Comparison of ENCODE assay signal across 10 cellular contexts in the genomic region with DNA sequence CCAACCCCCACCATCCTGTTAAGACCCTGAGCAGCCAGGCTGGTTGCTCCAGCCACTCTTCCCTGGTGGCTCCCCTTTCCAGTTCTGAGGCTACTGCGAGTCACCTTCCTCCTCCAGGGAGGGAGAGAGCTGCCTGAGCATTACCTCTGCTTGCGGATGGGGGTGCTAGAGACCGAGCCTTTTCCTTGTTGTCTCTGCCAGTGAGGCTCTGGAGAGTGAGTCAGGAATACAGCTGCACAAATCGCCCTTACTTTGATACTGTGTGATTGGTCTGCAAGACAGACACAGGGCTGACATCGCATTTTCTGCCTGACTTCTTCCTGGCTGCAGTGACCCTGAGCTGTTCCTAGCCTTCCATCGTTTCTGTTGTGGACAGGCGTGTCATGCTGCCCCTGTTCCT. TPM values are rescaled to one million over a fixed set of nuclear protein-coding genes. Genes with fewer than 3 reads are reported as not detected.
DNase-seq lines count a peak whose midpoint lies in the region; ATAC-seq, FAIRE-seq and TF ChIP-seq lines count a peak whose summit lies in the region.
"Had no signal": no experiment of that assay in that cellular context is flagged by ENCODE, and none has a peak within 500 bp of the region (broad histone marks: within the 10 kb centered on the region; RNA-seq: fewer than 3 reads in every experiment).

No MANE protein-coding gene starts in this region.

- no peak overlapping the region for H3K4me2 ChIP-seq in DND-41 (ENCODE audit: insufficient read depth, low read length)
- H3K4me2 ChIP-seq in HepG2 (ENCODE audit: low read depth, low read length): no peak overlapping the region

- no peaks in the 10 kb centered on the region for H3K27me3 ChIP-seq in DND-41 (ENCODE audit: insufficient read depth, low read length, poor library complexity)
- H3K27me3 ChIP-seq in colonic mucosa: no peaks in the 10 kb centered on the region
- H3K27me3 ChIP-seq in HepG2 (ENCODE audit: control insufficient read depth in 1 of 2, insufficient read depth in 2 of 2, low read length in 2 of 2): no peaks in the 10 kb centered on the region
- no peaks in the 10 kb centered on the region for H3K27me3 ChIP-seq in uterus

- BruUV-seq in HepG2 (replicated peaks; lab: Mats Ljungman, UMichigan): no TSS peak

- peak overlapping the region; percentile 18; the same call in 1 of the 2 replicates for H3K27ac ChIP-seq in DND-41 (ENCODE audit: low read length)
- peak overlapping the region; percentile 56 for H3K27ac ChIP-seq in colonic mucosa
- no peak overlapping the region for H3K27ac ChIP-seq in HepG2 (ENCODE audit: extremely low read length, insufficient read depth, low read length)
- H3K27ac ChIP-seq in uterus: no peak overlapping the region

- no peaks in the 10 kb centered on the region for H3K9me3 ChIP-seq in DND-41 (ENCODE audit: insufficient read depth, low read length, severe bottlenecking)
- no peaks in the 10 kb centered on the region for H3K9me3 ChIP-seq in colonic mucosa
- H3K9me3 ChIP-seq in HepG2 (ENCODE audit: low read length): no peaks in the 10 kb centered on the region
- H3K9me3 ChIP-seq in uterus: no peaks in the 10 kb centered on the region
- H3K9me3 ChIP-seq: HAP-1 had no signal

- H4K20me1 ChIP-seq in DND-41 (ENCODE audit: insufficient read depth, low read length) (no peaks in the 10 kb centered on the region), HepG2 (ENCODE audit: insufficient read depth, low read length) (no peaks in the 10 kb centered on the region)

- H3K4me3 ChIP-seq in DND-41 (ENCODE audit: low read depth in 1 of 2, low read length in 2 of 2) (no peak overlapping the region), colonic mucosa (no peak overlapping the region), HepG2 (replicated peaks in 1 of 3; ENCODE audit: insufficient read depth in 1 of 3, low read depth in 2 of 3, low read length in 3 of 3) (no peak overlapping the region), uterus (no peak overlapping the region)
- H3K4me3 ChIP-seq: HAP-1 had no signal

- H3K4me1 ChIP-seq in DND-41 (ENCODE audit: insufficient read depth, low read length) (peaks cover 20% of the 10 kb centered on the region), colonic mucosa (peaks cover 10% of the 10 kb centered on the region), HepG2 (ENCODE audit: insufficient read depth, low read length) (no peaks in the 10 kb centered on the region), uterus (no peaks in the 10 kb centered on the region)
- H3K4me1 ChIP-seq: HAP-1 had no signal

- intact Hi-C loops in colonic mucosa (cut with DNase I): no loop called here
- intact Hi-C loops in HepG2 (cut with micrococcal nuclease; ENCODE audit: unreplicated experiment): loop anchor here (1.0 kb wide), 1 partner anchor 228 kb away; no protein-coding TSS in a partner anchor
- intact Hi-C loops in uterus (cut with DNase I; ENCODE audit: low total_unique reads): no loop called here

- WGBS in HepG2 (ENCODE audit: low lambda C conversion rate): 27% methylated on average over 7 of the region's 7 CpGs

- POLR2A ChIA-PET in HepG2 (lab: Yijun Ruan, JAX): no interaction called here

- in situ Hi-C loops in HepG2 (cut with HindIII; ENCODE audit: extremely low pct_ligation_motif_present, low pct_unique_long_range_greater_than_20kb): no loop called here

- peak; percentile 78 for TF ChIP-seq RAD21 in HepG2 (CRISPR knock-in tag; IDR thresholded peaks at IDR 0.05)

- H2AFZ ChIP-seq in DND-41 (ENCODE audit: low read depth, low read length): no peak overlapping the region
- H2AFZ ChIP-seq in HepG2 (ENCODE audit: low read length): no peak overlapping the region

- TF ChIP-seq POLR2A in HepG2 (IDR thresholded peaks at IDR 0.05; ENCODE audit: insufficient read depth in 1 of 2, low read depth in 2 of 2, low read length in 2 of 2) (no peak), uterus (IDR thresholded peaks at IDR 0.05) (no peak)

- no peak; the same call in 2 of the 3 replicates for ATAC-seq in DND-41 (ENCODE audit: insufficient read depth, low read depth)
- ATAC-seq in HepG2: peak; percentile 98
- ATAC-seq in GM19452 (IDR thresholded peaks at IDR 0.05; ENCODE audit: unreplicated experiment): no peak
- no peak for ATAC-seq in HG02759 (IDR thresholded peaks at IDR 0.05; ENCODE audit: unreplicated experiment)
- ATAC-seq in HG03378 (IDR thresholded peaks at IDR 0.05; ENCODE audit: unreplicated experiment): no peak

- H3K79me2 ChIP-seq in DND-41 (ENCODE audit: insufficient read depth, low read length) (peaks cover 17% of the 10 kb centered on the region; the same call in 1 of the 2 replicates), HepG2 (ENCODE audit: insufficient read depth, low read length) (no peaks in the 10 kb centered on the region)

- no peak for DNase-seq in DND-41
- peak; percentile 74 for DNase-seq in NCI-H510A (lab: John Stamatoyannopoulos, UW)
- DNase-seq in colonic mucosa: peak; percentile 90
- DNase-seq in HepG2 (ENCODE audit: low spot score): peak; percentile 55
- DNase-seq in uterus: peak in 1 of 2 donors; percentile 56

- CTCF ChIA-PET in HepG2 (lab: Yijun Ruan, JAX; ENCODE audit: low intra/inter-chr PET ratio, low total read pairs): interaction anchor here (1.4 to 1.8 kb wide), 2 partner anchors 228 to 237 kb away, joined by 9 to 12 read pairs; no protein-coding TSS in a partner anchor

- H3K9ac ChIP-seq in DND-41 (ENCODE audit: low read depth, low read length): no peak overlapping the region
- peak overlapping the region in 1 of 2 donors; percentile 56 for H3K9ac ChIP-seq in colonic mucosa (ENCODE audit: low read depth in 2 of 2, low read length in 2 of 2)
- H3K9ac ChIP-seq in HepG2 (ENCODE audit: insufficient read depth, low read depth, low read length): no peak overlapping the region

- TF ChIP-seq EP300 in HepG2 (IDR thresholded peaks at IDR 0.05; ENCODE audit: low read depth in 2 of 2, low read length in 2 of 2): no peak
- TF ChIP-seq EP300 in HepG2 (CRISPR knock-in tag; IDR thresholded peaks at IDR 0.05; ENCODE audit: borderline replicate concordance): no peak

- H3K36me3 ChIP-seq in DND-41 (ENCODE audit: insufficient read depth, low read length) (no peaks in the 10 kb centered on the region), colonic mucosa (no peaks in the 10 kb centered on the region), HepG2 (replicated peaks in 1 of 2; ENCODE audit: control insufficient read depth in 1 of 2, insufficient read depth in 2 of 2, low read length in 2 of 2) (no peaks in the 10 kb centered on the region), uterus (no peaks in the 10 kb centered on the region)
- H3K36me3 ChIP-seq: HAP-1 had no signal

- TF ChIP-seq CTCF in DND-41 (IDR thresholded peaks at IDR 0.05; ENCODE audit: borderline replicate concordance, extremely low read depth, low read length, poor library complexity, severe bottlenecking) (peak; percentile 45), colonic mucosa (IDR thresholded peaks at IDR 0.05) (peak; percentile 72), HepG2 (CRISPR knock-in tag; IDR thresholded peaks at IDR 0.05) (peak; percentile 83), uterus (IDR thresholded peaks at IDR 0.05) (peak; percentile 15 to 41 (median 36))

- peak; percentile 93 for FAIRE-seq in HepG2 (lab: Jason Lieb, UNC)
- FAIRE-seq: endometrium had no signal

TF ChIP-seq in HepG2, 621 proteins besides CTCF, POLR2A, EP300 and RAD21 (continues in another document):
- TF ChIP-seq XRCC5 (optimal IDR thresholded peaks at IDR 0.05; ENCODE audit: low read length): peak; percentile 16
- no peak for TF ChIP-seq ZNF230 (CRISPR knock-in tag; IDR thresholded peaks at IDR 0.05)
- TF ChIP-seq, protein P1, sequence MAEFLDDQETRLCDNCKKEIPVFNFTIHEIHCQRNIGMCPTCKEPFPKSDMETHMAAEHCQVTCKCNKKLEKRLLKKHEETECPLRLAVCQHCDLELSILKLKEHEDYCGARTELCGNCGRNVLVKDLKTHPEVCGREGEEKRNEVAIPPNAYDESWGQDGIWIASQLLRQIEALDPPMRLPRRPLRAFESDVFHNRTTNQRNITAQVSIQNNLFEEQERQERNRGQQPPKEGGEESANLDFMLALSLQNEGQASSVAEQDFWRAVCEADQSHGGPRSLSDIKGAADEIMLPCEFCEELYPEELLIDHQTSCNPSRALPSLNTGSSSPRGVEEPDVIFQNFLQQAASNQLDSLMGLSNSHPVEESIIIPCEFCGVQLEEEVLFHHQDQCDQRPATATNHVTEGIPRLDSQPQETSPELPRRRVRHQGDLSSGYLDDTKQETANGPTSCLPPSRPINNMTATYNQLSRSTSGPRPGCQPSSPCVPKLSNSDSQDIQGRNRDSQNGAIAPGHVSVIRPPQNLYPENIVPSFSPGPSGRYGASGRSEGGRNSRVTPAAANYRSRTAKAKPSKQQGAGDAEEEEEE (CRISPR knock-in tag; IDR thresholded peaks at IDR 0.05; ENCODE audit: borderline replicate concordance): no peak
- TF ChIP-seq IRX3 (CRISPR knock-in tag; IDR thresholded peaks at IDR 0.05; ENCODE audit: borderline replicate concordance, low read depth): no peak
- no peak for TF ChIP-seq BRCA1 (CRISPR knock-in tag; IDR thresholded peaks at IDR 0.05)
- TF ChIP-seq NR2F2 (IDR thresholded peaks at IDR 0.05; ENCODE audit: borderline replicate concordance, low read depth): no peak

RNA-seq across cellular contexts. Expression of a gene that starts 41.2 kb away (rescaled TPM):
- total RNA-seq in colonic mucosa (10 to 100 TPM in 1 of 2 donors, 1 to 10 TPM in 1; 5.8 to 12.4 TPM), HepG2 (2016; rRNA removed; fragmentation: Illumina TruSeq; extraction: Trizol) (4.2 and 4.6 TPM in 2 replicates), uterus (10 to 100 TPM in 3 of 4 donors, 1 to 10 TPM in 1; 2.6 to 53.8 (median 14.5) TPM)
- 4.4 and 4.8 TPM in 2 replicates for total RNA-seq in HepG2 (2016; cell fraction: cytosol; rRNA removed; fragmentation: Illumina TruSeq; extraction: Trizol; ENCODE audit: low read depth)
- 3.9 and 4.2 TPM in 2 replicates for total RNA-seq in HepG2 (2016; cell fraction: insoluble cytoplasmic fraction; rRNA removed; fragmentation: Illumina TruSeq; extraction: Trizol)
- 3.5 and 3.9 TPM in 2 replicates for total RNA-seq in HepG2 (2016; cell fraction: membrane; rRNA removed; fragmentation: Illumina TruSeq; extraction: Trizol)
- total RNA-seq in HepG2 (2016; cell fraction: nucleus; rRNA removed; fragmentation: Illumina TruSeq; extraction: Trizol): 2.5 and 2.6 TPM in 2 replicates
- 2.4 and 2.7 TPM in 2 replicates for polyA plus RNA-seq in HepG2 (2011; rRNA removed)
- 1.7 and 2.6 TPM in 2 replicates for polyA plus RNA-seq in HepG2 (2011; cell fraction: cytosol; rRNA removed)
- polyA plus RNA-seq in HepG2 (2011; cell fraction: nucleus; rRNA removed): 2.3 and 2.6 TPM in 2 replicates
- polyA plus RNA-seq in HepG2 (2012): 1.7 TPM in 2 replicates
- polyA plus RNA-seq in HepG2 (2016; cell fraction: cytosol; fragmentation: Illumina TruSeq; extraction: Trizol; ENCODE audit: low read depth): 1.4 and 2.7 TPM in 2 replicates
- polyA plus RNA-seq in HepG2 (2016; cell fraction: insoluble cytoplasmic fraction; fragmentation: Illumina TruSeq; extraction: Trizol; ENCODE audit: low read depth): 4.5 and 5.6 TPM in 2 replicates
- 1.9 and 2.2 TPM in 2 replicates for polyA plus RNA-seq in HepG2 (2016; cell fraction: membrane; fragmentation: Illumina TruSeq; extraction: Trizol; ENCODE audit: low read depth)
- polyA plus RNA-seq in HepG2 (2016; cell fraction: nucleus; fragmentation: Illumina TruSeq; extraction: Trizol; ENCODE audit: insufficient read depth, low read depth): 3.1 and 4.3 TPM in 2 replicates
- 6.6 and 21.3 TPM in 2 replicates for polyA minus RNA-seq in HepG2 (2011; rRNA and poly(A)+ RNA removed; ENCODE audit: low replicate concordance)
- polyA minus RNA-seq in HepG2 (2011; cell fraction: cytosol; rRNA and poly(A)+ RNA removed): 2.1 and 2.2 TPM in 2 replicates
- polyA minus RNA-seq in HepG2 (2011; cell fraction: nucleus; rRNA and poly(A)+ RNA removed): 3.7 and 5.2 TPM in 2 replicates

Comparison
In these comparisons a context has a peak if more than half of its experiments do, and no peak if none do; other contexts are left out.
1. H3K27ac ChIP-seq: peak in DND-41 (single experiment) and colonic mucosa (single experiment); none in HepG2 (single experiment) and uterus (0 of 2).
2. Peak in every context shown above with its lines, with median percentiles within 50 percentile points of each other: CTCF ChIP-seq.